Comparison of ENCODE assay signal across 8 cellular contexts in the genomic region with DNA sequence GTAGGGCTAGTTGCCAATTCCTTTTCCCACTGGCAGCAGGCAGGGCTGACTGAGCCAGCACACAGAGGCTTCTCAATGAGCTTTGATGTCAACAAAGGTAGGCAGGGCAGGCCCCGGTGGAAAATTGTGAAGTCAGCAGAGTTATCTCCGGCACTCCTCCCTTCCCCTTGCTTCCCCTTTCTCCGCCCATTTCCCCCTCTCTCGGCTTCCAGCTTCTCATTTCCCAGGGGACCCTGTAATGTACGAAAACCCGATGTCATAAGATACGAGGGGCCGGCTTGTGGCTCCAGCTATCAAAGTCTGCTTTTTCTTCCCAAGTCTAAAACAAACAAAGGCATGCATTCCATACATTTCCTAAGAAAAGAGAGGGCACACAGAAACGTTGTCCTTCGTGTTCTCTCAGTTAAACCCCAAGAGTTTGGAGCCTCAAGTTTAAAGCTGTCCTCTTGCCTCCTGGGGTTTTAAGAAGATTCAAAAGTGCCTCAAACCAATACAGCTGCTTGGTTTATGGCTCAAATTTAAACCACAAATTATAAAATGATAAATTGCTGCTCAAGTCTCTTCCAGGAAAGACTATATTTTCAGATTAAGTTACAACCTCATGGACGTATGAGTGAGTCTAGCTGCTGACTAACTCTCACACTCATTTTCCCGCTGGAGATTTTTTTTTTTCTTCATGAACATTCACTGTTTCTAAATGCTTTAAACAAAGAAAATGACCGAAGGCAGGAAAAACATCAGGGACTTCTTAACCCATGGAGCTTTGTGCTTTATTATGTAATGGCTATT. TPM values are rescaled to one million over a fixed set of nuclear protein-coding genes. Genes with fewer than 3 reads are reported as not detected.
DNase-seq lines count a peak whose midpoint lies in the region; ATAC-seq and TF ChIP-seq lines count a peak whose summit lies in the region.

No MANE protein-coding gene starts in this region.

- TF ChIP-seq CTCF in coronary artery (IDR thresholded peaks at IDR 0.05): no peak
- TF ChIP-seq CTCF in right lobe of liver (IDR thresholded peaks at IDR 0.05): no peak

- H3K36me3 ChIP-seq in right lobe of liver: no peaks in the 10 kb centered on the region
- no peaks in the 10 kb centered on the region for H3K36me3 ChIP-seq in subcutaneous abdominal adipose tissue (ENCODE audit: control insufficient read depth in 5 of 5, insufficient read depth in 5 of 5, low read length in 5 of 5)

- H3K4me3 ChIP-seq in coronary artery (peak overlapping the region; percentile 50), right lobe of liver (peak overlapping the region in 1 of 3 donors; percentile 11), subcutaneous abdominal adipose tissue (ENCODE audit: low read depth in 1 of 5, low read length in 5 of 5) (peak overlapping the region; percentile 23 to 53 (median 45))

- DNase-seq in DMS53 treated with DMSO at 0.1 percent for 48 hours (lab: John Stamatoyannopoulos, UW; ENCODE audit: unreplicated experiment) (peak; percentile 32), MV-4-11 (lab: John Stamatoyannopoulos, UW) (peak; percentile 50), T follicular helper cell (ENCODE audit: low read depth) (peak; percentile 27), coronary artery (ENCODE audit: low spot score) (no peak), right lobe of liver (peak; percentile 61 to 82 (median 81)), NCI-H1930 (lab: John Stamatoyannopoulos, UW) (no peak)

- H3K4me1 ChIP-seq in right lobe of liver (peaks cover 0 to 19% (median 4%) of the 10 kb centered on the region in 4 donors), subcutaneous abdominal adipose tissue (ENCODE audit: control insufficient read depth in 5 of 5, insufficient read depth in 5 of 5, low read length in 5 of 5) (peaks cover 13 to 54% (median 44%) of the 10 kb centered on the region in 5 donors)

- 4% methylated on average over 13 of the region's 13 CpGs for WGBS in right lobe of liver (ENCODE audit: insufficient coverage, low coverage, low lambda C conversion rate, missing lambda C conversion rate)

- TF ChIP-seq POLR2A in right lobe of liver (IDR thresholded peaks at IDR 0.05): no peak

- H3K9me3 ChIP-seq in right lobe of liver (no peaks in the 10 kb centered on the region), subcutaneous abdominal adipose tissue (ENCODE audit: control insufficient read depth in 5 of 5, low read length in 5 of 5) (no peaks in the 10 kb centered on the region)

- intact Hi-C loops in right lobe of liver (cut with DNase I): no loop called here

- H3K27me3 ChIP-seq in right lobe of liver (no peaks in the 10 kb centered on the region), subcutaneous abdominal adipose tissue (ENCODE audit: control insufficient read depth in 5 of 5, insufficient read depth in 4 of 5, low read length in 5 of 5) (no peaks in the 10 kb centered on the region)

- H3K27ac ChIP-seq in coronary artery (peak overlapping the region; percentile 70 to 78), right lobe of liver (peak overlapping the region; percentile 40 to 71 (median 71)), subcutaneous abdominal adipose tissue (ENCODE audit: low read depth, low read length) (peak overlapping the region; percentile 94)

- ATAC-seq in right lobe of liver (peak; percentile 88 to 95 (median 94)), GM21528 (IDR thresholded peaks at IDR 0.05; ENCODE audit: low FRiP score, unreplicated experiment) (no peak)

- peak overlapping the region; percentile 57 to 92 (median 75) for H3K9ac ChIP-seq in subcutaneous abdominal adipose tissue (ENCODE audit: low read length in 5 of 5)

RNA-seq across cellular contexts. Expression of gene EML4, which starts 27.3 kb away (rescaled TPM):
- total RNA-seq in right lobe of liver: 10 to 100 TPM; 28.3 to 55.7 (median 36.7) TPM

Comparison
In these comparisons a context has a peak if more than half of its experiments do, and no peak if none do; other contexts are left out.
1. DNase-seq: peak in DMS53 treated with DMSO at 0.1 percent for 48 hours (single experiment), MV-4-11 (single experiment), T follicular helper cell (single experiment) and right lobe of liver (3 of 3); none in coronary artery (single experiment) and NCI-H1930 (0 of 2).
2. Peak in every context shown above with its lines, with median percentiles within 50 percentile points of each other: H3K27ac ChIP-seq.